In genomic region chr5:35668794-35669193, GRCh38 we compare ENCODE assay signal across 16 cellular contexts. TPM values are rescaled to one million over a fixed set of nuclear protein-coding genes. Genes with fewer than 3 reads are reported as not detected.
A peak's percentile ranks its signal among the peaks of the same experiment; 100 is the strongest.
DNase-seq lines count a peak whose midpoint lies in the region; ATAC-seq and TF ChIP-seq lines count a peak whose summit lies in the region.
"Had no signal": no experiment of that assay in that cellular context is flagged by ENCODE, and none has a peak within 500 bp of the region (broad histone marks: within the 10 kb centered on the region; RNA-seq: fewer than 3 reads in every experiment).

No MANE protein-coding gene starts in this region.

- in situ Hi-C loops in ACHN (cut with HindIII; ENCODE audit: low pct_ligation_motif_present, low pct_unique_long_range_greater_than_20kb, low sequenced_read_pairs) = no loop called here

- no peak overlapping the region for H3K9ac ChIP-seq in OCI-LY1 (ENCODE audit: low read length)

- WGBS in hepatocyte (ENCODE audit: low lambda C conversion rate, missing lambda C conversion rate) = 74% methylated on average over 2 of the region's 2 CpGs

- H3K4me1 ChIP-seq in OCI-LY1 (ENCODE audit: insufficient read depth, low read length, severe bottlenecking) (peaks cover 36% of the 10 kb centered on the region), hepatocyte (ENCODE audit: insufficient read depth) (no peaks in the 10 kb centered on the region)
- H3K4me1 ChIP-seq: A549 had no signal

- peaks cover 2% of the 10 kb centered on the region for H3K9me3 Mint-ChIP-seq in activated naive CD4-positive, alpha-beta T cell treated with anti-CD3 and anti-CD28 coated beads for 36 hours
- H3K9me3 Mint-ChIP-seq in activated naive CD8-positive, alpha-beta T cell treated with anti-CD3 and anti-CD28 coated beads, Interleukin-2, amount 50 U/mL, for 24 hours = peaks cover 9% of the 10 kb centered on the region
- H3K9me3 Mint-ChIP-seq: IgD-negative memory B cell had no signal

- no peak overlapping the region for H3K4me2 ChIP-seq in OCI-LY1 (ENCODE audit: low read length)
- no peak overlapping the region for H3K4me2 ChIP-seq in hepatocyte
- H3K4me2 ChIP-seq: A549 had no signal

- CTCF ChIA-PET in activated naive CD4-positive, alpha-beta T cell treated with anti-CD3 and anti-CD28 coated beads for 36 hours (lab: Charles Lee) = interaction anchor here (1.0 to 1.3 kb wide), 3 partner anchors 108 to 233 kb away, joined by 3 to 6 read pairs (median 3); no protein-coding TSS in a partner anchor

- no peak for DNase-seq in activated naive CD4-positive, alpha-beta T cell treated with anti-CD3 and anti-CD28 coated beads for 36 hours
- no peak for DNase-seq in activated naive CD4-positive, alpha-beta T cell treated with Interleukin-2 at 50 U/mL for 16 hours
- DNase-seq in activated naive CD8-positive, alpha-beta T cell treated with anti-CD3 and anti-CD28 coated beads, Interleukin-2, amount 50 U/mL, for 24 hours = no peak
- DNase-seq in hepatocyte (ENCODE audit: low spot score) (no peak), ACHN (no peak)
- DNase-seq: DND-41, GDM1, GOT3, NCI-H345, NCI-H526 treated with DMSO at 0.1 percent for 48 hours, PC-3 had no signal

- H3K27me3 ChIP-seq in OCI-LY1 (ENCODE audit: insufficient read depth, low read length) = no peaks in the 10 kb centered on the region
- H3K27me3 ChIP-seq in hepatocyte = no peaks in the 10 kb centered on the region

- H3F3A ChIP-seq in OCI-LY1 (ENCODE audit: insufficient read depth, low read length) = no peaks in the 10 kb centered on the region

- H3K27ac ChIP-seq in OCI-LY1 (ENCODE audit: low read depth, low read length, poor library complexity, severe bottlenecking) (no peak overlapping the region), hepatocyte (no peak overlapping the region)
- H3K27ac ChIP-seq: A549 had no signal

- H3K36me3 Mint-ChIP-seq in activated naive CD4-positive, alpha-beta T cell treated with anti-CD3 and anti-CD28 coated beads for 36 hours (ENCODE audit: low read depth) = peaks cover 13% of the 10 kb centered on the region
- H3K36me3 Mint-ChIP-seq in activated naive CD8-positive, alpha-beta T cell treated with anti-CD3 and anti-CD28 coated beads, Interleukin-2, amount 50 U/mL, for 24 hours (ENCODE audit: low read depth) = peaks cover 13% of the 10 kb centered on the region
- H3K36me3 Mint-ChIP-seq: IgD-negative memory B cell had no signal

- no peaks in the 10 kb centered on the region for H3K36me3 ChIP-seq in OCI-LY1 (ENCODE audit: insufficient read depth, low read length)
- H3K36me3 ChIP-seq in hepatocyte (replicated peaks; ENCODE audit: insufficient read depth, low read depth) = no peaks in the 10 kb centered on the region

- H3K27ac Mint-ChIP-seq in activated naive CD4-positive, alpha-beta T cell treated with anti-CD3 and anti-CD28 coated beads for 36 hours = peak overlapping the region; percentile 10
- peak overlapping the region; percentile 45 for H3K27ac Mint-ChIP-seq in activated naive CD8-positive, alpha-beta T cell treated with anti-CD3 and anti-CD28 coated beads, Interleukin-2, amount 50 U/mL, for 24 hours
- H3K27ac Mint-ChIP-seq: IgD-negative memory B cell had no signal

- TF ChIP-seq CTCF in OCI-LY1 (IDR thresholded peaks at IDR 0.05; ENCODE audit: low read length) (no peak), hepatocyte (IDR thresholded peaks at IDR 0.05; ENCODE audit: poor library complexity) (no peak)

- H4K20me1 ChIP-seq in OCI-LY1 (ENCODE audit: insufficient read depth, low read length) (no peaks in the 10 kb centered on the region), hepatocyte (ENCODE audit: insufficient read depth, poor library complexity, severe bottlenecking) (no peaks in the 10 kb centered on the region)

- ATAC-seq in activated naive CD8-positive, alpha-beta T cell treated with anti-CD3 and anti-CD28 coated beads, Interleukin-2, amount 50 U/mL, for 24 hours = no peak
- no peak for ATAC-seq in GM19395 (IDR thresholded peaks at IDR 0.05; ENCODE audit: unreplicated experiment)
- ATAC-seq: A549, PC-3 had no signal

- H3K27me3 Mint-ChIP-seq in activated naive CD4-positive, alpha-beta T cell treated with anti-CD3 and anti-CD28 coated beads for 36 hours (ENCODE audit: low read depth) = no peaks in the 10 kb centered on the region
- H3K27me3 Mint-ChIP-seq in activated naive CD8-positive, alpha-beta T cell treated with anti-CD3 and anti-CD28 coated beads, Interleukin-2, amount 50 U/mL, for 24 hours = no peaks in the 10 kb centered on the region
- H3K27me3 Mint-ChIP-seq: IgD-negative memory B cell had no signal

- H3K9me3 ChIP-seq in OCI-LY1 (ENCODE audit: low read length) (no peaks in the 10 kb centered on the region), hepatocyte (ENCODE audit: low read depth) (no peaks in the 10 kb centered on the region)
- H3K9me3 ChIP-seq: A549 had no signal

- H2AFZ ChIP-seq in OCI-LY1 (ENCODE audit: low read length) (peak overlapping the region; percentile 61; the same call in 1 of the 2 replicates), hepatocyte (no peak overlapping the region)

- H3K9me2 ChIP-seq in OCI-LY1 (ENCODE audit: low read depth, low read length) (no peaks in the 10 kb centered on the region), hepatocyte (replicated peaks; ENCODE audit: insufficient read depth) (no peaks in the 10 kb centered on the region)

- intact Hi-C loops in activated naive CD4-positive, alpha-beta T cell treated with anti-CD3 and anti-CD28 coated beads for 36 hours (cut with micrococcal nuclease) = loop anchor here (1.0 to 2.0 kb wide), 2 partner anchors 109 to 116 kb away; no protein-coding TSS in a partner anchor

- H3K4me3 ChIP-seq in OCI-LY1 (ENCODE audit: low read depth, low read length, poor library complexity, severe bottlenecking) (no peak overlapping the region), hepatocyte (no peak overlapping the region)
- H3K4me3 ChIP-seq: A549 had no signal

- H3K79me2 ChIP-seq in OCI-LY1 (ENCODE audit: insufficient read depth, low read length) (no peaks in the 10 kb centered on the region), hepatocyte (no peaks in the 10 kb centered on the region)

- H3K4me3 Mint-ChIP-seq in activated naive CD4-positive, alpha-beta T cell treated with anti-CD3 and anti-CD28 coated beads for 36 hours = no peak overlapping the region
- H3K4me3 Mint-ChIP-seq in activated naive CD8-positive, alpha-beta T cell treated with anti-CD3 and anti-CD28 coated beads, Interleukin-2, amount 50 U/mL, for 24 hours = no peak overlapping the region
- H3K4me3 Mint-ChIP-seq: CD14-positive monocyte had no signal

- H3K4me1 Mint-ChIP-seq in activated naive CD4-positive, alpha-beta T cell treated with anti-CD3 and anti-CD28 coated beads for 36 hours (ENCODE audit: low read depth) = peaks cover 73% of the 10 kb centered on the region
- peaks cover 69% of the 10 kb centered on the region for H3K4me1 Mint-ChIP-seq in activated naive CD8-positive, alpha-beta T cell treated with anti-CD3 and anti-CD28 coated beads, Interleukin-2, amount 50 U/mL, for 24 hours
- H3K4me1 Mint-ChIP-seq: IgD-negative memory B cell had no signal

RNA-seq across cellular contexts. Expression of gene SPEF2, which starts 51.1 kb away (rescaled TPM):
- total RNA-seq in activated naive CD4-positive, alpha-beta T cell treated with anti-CD3 and anti-CD28 coated beads for 36 hours = 1 to 10 TPM; 6.5 to 6.6 TPM
- 5.1 and 5.7 TPM in 2 replicates for total RNA-seq in hepatocyte
- polyA plus RNA-seq in hepatocyte = 3.6 and 5.1 TPM in 2 replicates
- polyA plus RNA-seq: IgD-negative memory B cell had no signal
